In genomic region chr4:75698162-75698962, GRCh38 we compare ENCODE assay signal across 1 cellular context.
TF ChIP-seq lines count a peak whose summit lies in the region.

No MANE protein-coding gene starts in this region.

TF ChIP-seq in SK-N-SH, 30 proteins besides CTCF, POLR2A, EP300 and RAD21 (continued from another document):
- no peak for TF ChIP-seq REST (IDR thresholded peaks at IDR 0.05; ENCODE audit: low read depth, low read length)
- no peak for TF ChIP-seq ELF1 (IDR thresholded peaks at IDR 0.05)
- no peak for TF ChIP-seq CHD2 (IDR thresholded peaks at IDR 0.05; ENCODE audit: low read length, partially characterized antibody)
- TF ChIP-seq YY1 (IDR thresholded peaks at IDR 0.05; ENCODE audit: low read depth) = no peak
